Comparison of ENCODE assay signal across 1 cellular context in genomic region chr21:21973806-21974205, GRCh38.
TF ChIP-seq lines count a peak whose summit lies in the region.

No MANE protein-coding gene starts in this region.

TF ChIP-seq in GM23338, 12 proteins besides CTCF, POLR2A, EP300 and RAD21 (continued from another document):
- TF ChIP-seq ETS1 (IDR thresholded peaks at IDR 0.05) (no peak), REST (IDR thresholded peaks at IDR 0.05; ENCODE audit: unreplicated experiment) (no peak), STAT1 (IDR thresholded peaks at IDR 0.05; ENCODE audit: unreplicated experiment) (no peak), POLR2AphosphoS5 (IDR thresholded peaks at IDR 0.05; ENCODE audit: low read depth) (no peak), NANOG (IDR thresholded peaks at IDR 0.05; ENCODE audit: borderline replicate concordance) (no peak), ZNF331 (CRISPR knock-in tag; IDR thresholded peaks at IDR 0.05; ENCODE audit: low read depth) (no peak), ZNF462 (CRISPR knock-in tag; IDR thresholded peaks at IDR 0.05) (no peak), EZH2 (IDR thresholded peaks at IDR 0.05; ENCODE audit: low read depth, unreplicated experiment) (no peak)
